Comparison of ENCODE assay signal across 26 cellular contexts in genomic region chr15:44656913-44657312, GRCh38.
"Had no signal": no experiment of that assay in that cellular context is flagged by ENCODE, and none has a peak within 500 bp of the region (broad histone marks: within the 10 kb centered on the region; RNA-seq: fewer than 3 reads in every experiment).

No MANE protein-coding gene starts in this region.

- H3K4me3 ChIP-seq: K562 had no signal

- H3K9me3 Mint-ChIP-seq: activated naive CD4-positive, alpha-beta T cell treated with anti-CD3 and anti-CD28 coated beads, Interleukin-2, amount 10 ng/mL, durations not matched to agents 7 days and 5 days; activated naive CD8-positive, alpha-beta T cell treated with anti-CD3 and anti-CD28 coated beads for 36 hours; activated T-helper 2 cell treated with anti-CD3 and anti-CD28 coated beads, Interferon-gamma antibody, Interleukin-2, Interleukin-4, amounts not matched to agents 10 μg/mL and 5 μg/mL and 100 μg/mL, durations not matched to agents 14 hours and 24 hours and 36 hours; WTC11 had no signal

- ATAC-seq: K562, PC-3, T-helper 17 cell, WTC11 had no signal

- FAIRE-seq: K562, RCC 7860 had no signal

- DNase-seq: activated CD4-positive, alpha-beta T cell treated with anti-CD3 and anti-CD28 coated beads for 48 hours; activated CD4-positive, alpha-beta T cell treated with anti-CD3 and anti-CD28 coated beads, Interleukin-2, amount 50 U/mL, for 4 hours; activated CD4-positive, CD25-positive, alpha-beta regulatory T cell treated with anti-CD3 and anti-CD28 coated beads, Interleukin-2, amount 50 U/mL, for 72 hours; activated CD8-positive, alpha-beta memory T cell treated with anti-CD3 and anti-CD28 coated beads for 24 hours; activated gamma-delta T cell treated with Interleukin-2 at 50 U/mL for 16 hours; activated naive CD4-positive, alpha-beta T cell treated with anti-CD3 and anti-CD28 coated beads, Interleukin-2, amount 10 ng/mL, durations not matched to agents 7 days and 5 days; activated naive CD8-positive, alpha-beta T cell treated with anti-CD3 and anti-CD28 coated beads for 36 hours; activated T-cell treated with anti-CD3 and anti-CD28 coated beads, Interleukin-2, amount 50 U/mL, for 48 hours; Karpas-422; MM.1S; NCI-H1105; NCI-H1436; NCI-H1694 treated with DMSO at 0.1 percent for 48 hours; NCI-H2029 treated with DMSO at 0.1 percent for 48 hours; NCI-H345; NCI-H510A; NCI-H526 treated with DMSO at 0.1 percent for 48 hours; NCI-H82; PC-3; SIG-M5; T-helper 17 cell; T-helper 9 cell had no signal

- H3K27me3 Mint-ChIP-seq: activated naive CD4-positive, alpha-beta T cell treated with anti-CD3 and anti-CD28 coated beads, Interleukin-2, amount 10 ng/mL, durations not matched to agents 7 days and 5 days; activated naive CD8-positive, alpha-beta T cell treated with anti-CD3 and anti-CD28 coated beads for 36 hours; T-helper 17 cell had no signal

- H3K27ac Mint-ChIP-seq: activated naive CD4-positive, alpha-beta T cell treated with anti-CD3 and anti-CD28 coated beads, Interleukin-2, amount 10 ng/mL, durations not matched to agents 7 days and 5 days; WTC11 had no signal

- H3K4me3 Mint-ChIP-seq: activated naive CD4-positive, alpha-beta T cell treated with anti-CD3 and anti-CD28 coated beads, Interleukin-2, amount 10 ng/mL, durations not matched to agents 7 days and 5 days; T-helper 17 cell; WTC11 had no signal
